Comparison of ENCODE assay signal across 29 cellular contexts in genomic region chr9:98964201-98964600, GRCh38. TPM values are rescaled to one million over a fixed set of nuclear protein-coding genes. Genes with fewer than 3 reads are reported as not detected.
DNase-seq lines count a peak whose midpoint lies in the region; ATAC-seq and TF ChIP-seq lines count a peak whose summit lies in the region.
"Had no signal": no experiment of that assay in that cellular context is flagged by ENCODE, and none has a peak within 500 bp of the region (broad histone marks: within the 10 kb centered on the region; RNA-seq: fewer than 3 reads in every experiment).

No MANE protein-coding gene starts in this region.

- intact Hi-C loops in heart right ventricle (cut with DNase I) = loop anchor here in 1 of 10 donors (5.0 kb wide), 1 partner anchor 47 kb away; no protein-coding TSS in a partner anchor
- intact Hi-C loops in sigmoid colon (cut with DNase I) = no loop called here

- no peak for TF ChIP-seq POLR2A in sigmoid colon (IDR thresholded peaks at IDR 0.05)

- H3K36me3 ChIP-seq in heart right ventricle = peaks cover 0 to 11% (median 0%) of the 10 kb centered on the region in 9 donors
- no peaks in the 10 kb centered on the region for H3K36me3 ChIP-seq in sigmoid colon
- H3K36me3 ChIP-seq: BLaER1 treated with 17β-estradiol and CSF1 and Interleukin-3, amounts not matched to agents 10 nM and 100 nM had no signal

- H3K9me3 ChIP-seq in heart right ventricle (no peaks in the 10 kb centered on the region), sigmoid colon (no peaks in the 10 kb centered on the region)
- H3K9me3 ChIP-seq: BLaER1 treated with 17β-estradiol and CSF1 and Interleukin-3, amounts not matched to agents 10 nM and 100 nM; Caco-2; testis had no signal

- H3K27ac ChIP-seq in heart right ventricle (peak overlapping the region in 8 of 10 donors; percentile 4 to 90 (median 42)), sigmoid colon (peak overlapping the region; percentile 79 to 91 (median 86))
- H3K27ac ChIP-seq: BLaER1 treated with 17β-estradiol and CSF1 and Interleukin-3, amounts not matched to agents 10 nM and 100 nM; foreskin keratinocyte had no signal

- H3K4me1 ChIP-seq in heart right ventricle (peaks cover 11 to 98% (median 48%) of the 10 kb centered on the region in 9 donors), sigmoid colon (peaks cover 0 to 99% (median 88%) of the 10 kb centered on the region in 4 donors)
- H3K4me1 ChIP-seq: BLaER1 treated with 17β-estradiol and CSF1 and Interleukin-3, amounts not matched to agents 10 nM and 100 nM; Caco-2; foreskin keratinocyte had no signal

- peak in 3 of 8 donors; percentile 7 to 42 (median 13) for ATAC-seq in heart right ventricle
- ATAC-seq in HG03439 (IDR thresholded peaks at IDR 0.05; ENCODE audit: unreplicated experiment) = no peak
- ATAC-seq in HG03159 (IDR thresholded peaks at IDR 0.05; ENCODE audit: unreplicated experiment) = no peak
- ATAC-seq in HG02852 (IDR thresholded peaks at IDR 0.05; ENCODE audit: unreplicated experiment) = no peak
- ATAC-seq: activated CD8-positive, alpha-beta T cell treated with anti-CD3 and anti-CD28 coated beads for 36 hours; effector memory CD8-positive, alpha-beta T cell; foreskin keratinocyte; natural killer cell; stimulated activated naive B cell treated with anti-CD40 and anti-IgM and Interleukin-4, amounts not matched to agents 10 μg/mL and 1 μg/mL and 100 μg/mL, for 72 hours had no signal

- DNase-seq in choroid plexus epithelial cell (ENCODE audit: low read depth) = peak; percentile 35
- DNase-seq in heart right ventricle = no peak
- no peak for DNase-seq in sigmoid colon
- DNase-seq in COLO829 (ENCODE audit: low spot score) = no peak
- DNase-seq: activated CD8-positive, alpha-beta T cell treated with anti-CD3 and anti-CD28 coated beads for 36 hours; amniotic stem cell; Caco-2; cortex of kidney; DMS79 treated with DMSO at 0.1 percent for 48 hours; effector memory CD8-positive, alpha-beta T cell; erythroblast; foreskin keratinocyte; midbrain; natural killer cell; NCI-H1048; NCI-H187 treated with DMSO at 0.1 percent for 48 hours; NCI-H2171 treated with DMSO at 0.1 percent for 48 hours; NCI-H510A; occipital lobe; stimulated activated naive B cell treated with anti-CD40 and anti-IgM and Interleukin-4, amounts not matched to agents 10 μg/mL and 1 μg/mL and 100 μg/mL, for 72 hours; testis had no signal

- no peak for TF ChIP-seq EP300 in sigmoid colon (IDR thresholded peaks at IDR 0.05)

- H3K27me3 ChIP-seq in heart right ventricle (no peaks in the 10 kb centered on the region), sigmoid colon (no peaks in the 10 kb centered on the region)
- H3K27me3 ChIP-seq: heart left ventricle, testis had no signal

- TF ChIP-seq CTCF in choroid plexus epithelial cell (conservative IDR thresholded peaks at IDR 0.05; ENCODE audit: low read depth, low read length) (no peak), heart right ventricle (IDR thresholded peaks at IDR 0.05) (no peak), sigmoid colon (IDR thresholded peaks at IDR 0.05) (no peak)

- H3K4me3 ChIP-seq in choroid plexus epithelial cell (ENCODE audit: low read depth, low read length) (no peak overlapping the region), heart right ventricle (no peak overlapping the region), sigmoid colon (no peak overlapping the region)
- H3K4me3 ChIP-seq: BLaER1 treated with 17β-estradiol and CSF1 and Interleukin-3, amounts not matched to agents 10 nM and 100 nM; heart left ventricle; skin epidermis; testis had no signal

- WGBS in heart right ventricle, 2 donors = 60 to 81% methylated on average over 2 of the region's 2 CpGs
- 60 to 71% methylated on average over 2 of the region's 2 CpGs for WGBS in sigmoid colon, 2 donors

RNA-seq across cellular contexts. Expression of gene COL15A1, which starts 20.5 kb away (rescaled TPM):
- total RNA-seq in heart right ventricle (10 to 100 TPM; 31.0 to 64.8 (median 52.9) TPM), sigmoid colon (100 to 1,000 TPM in 1 of 4 donors, 10 to 100 TPM in 3; 21.4 to 104 (median 58.0) TPM)
- polyA plus RNA-seq in heart right ventricle (10 to 100 TPM; 25.6 to 27.0 TPM), sigmoid colon (1 to 10 TPM in 2 of 3 donors, under 1 TPM in 1; under 0.01 to 7.1 (median 1.8) TPM)
- total RNA-seq: Caco-2, foreskin keratinocyte, pulmonary artery endothelial cell had no signal
- polyA plus RNA-seq: keratinocyte had no signal
